24 cellular contexts compared by ENCODE assay signal in genomic region chr2:236133410-236134012, GRCh38. TPM values are rescaled to one million over a fixed set of nuclear protein-coding genes. Genes with fewer than 3 reads are reported as not detected.
"Had no signal": no experiment of that assay in that cellular context is flagged by ENCODE, and none has a peak within 500 bp of the region (broad histone marks: within the 10 kb centered on the region; RNA-seq: fewer than 3 reads in every experiment).

No MANE protein-coding gene starts in this region.

- FAIRE-seq: colon, frontal cortex, keratinocyte had no signal

- H3K9me3 Mint-ChIP-seq: activated naive CD4-positive, alpha-beta T cell treated with anti-CD3 and anti-CD28 coated beads, Interleukin-2, amount 50 U/mL, for 72 hours; activated T-helper 1 cell treated with anti-CD3 and anti-CD28 coated beads, Interleukin-12 subunit alpha, Interleukin-12 subunit beta, Interleukin-2, Interleukin-4 antibody, amounts not matched to agents 30 ng/mL and 10 ng/mL and 1 ng/mL, durations not matched to agents 14 hours and 24 hours and 36 hours; stimulated activated naive CD8-positive, alpha-beta T cell treated with anti-CD3 and anti-CD28 coated beads, Interleukin-15, Interleukin-2, amounts not matched to agents 100 ng/mL and 50 ng/mL, for 24 hours; T-helper 1 cell treated with Interleukin-12 subunit alpha and Interleukin-12 subunit beta and Interleukin-4 antibody, amounts not matched to agents 30 μg/mL and 1 μg/mL, for 36 hours had no signal

- ATAC-seq: activated naive CD4-positive, alpha-beta T cell treated with anti-CD3 and anti-CD28 coated beads, Interleukin-2, amount 50 U/mL, for 72 hours; left lobe of liver had no signal

- H3K36me3 Mint-ChIP-seq: activated naive CD4-positive, alpha-beta T cell treated with anti-CD3 and anti-CD28 coated beads, Interleukin-2, amount 50 U/mL, for 72 hours had no signal

- H3K4me3 Mint-ChIP-seq: activated T-helper 1 cell treated with anti-CD3 and anti-CD28 coated beads, Interleukin-12 subunit alpha, Interleukin-12 subunit beta, Interleukin-2, Interleukin-4 antibody, amounts not matched to agents 30 ng/mL and 10 ng/mL and 1 ng/mL, durations not matched to agents 14 hours and 24 hours and 36 hours; stimulated activated naive CD8-positive, alpha-beta T cell treated with anti-CD3 and anti-CD28 coated beads, Interleukin-15, Interleukin-2, amounts not matched to agents 100 ng/mL and 50 ng/mL, for 24 hours; T-helper 1 cell treated with Interleukin-12 subunit alpha and Interleukin-12 subunit beta and Interleukin-4 antibody, amounts not matched to agents 30 μg/mL and 1 μg/mL, for 36 hours had no signal

- H3K27me3 ChIP-seq: adrenal gland, cardiac muscle cell, dorsolateral prefrontal cortex had no signal

- H3K27me3 Mint-ChIP-seq: progenitor cell of endocrine pancreas had no signal

- H3K36me3 ChIP-seq: adrenal gland, cardiac muscle cell had no signal

- H3K4me3 ChIP-seq: adrenal gland, cardiac muscle cell, dorsolateral prefrontal cortex had no signal

- H3K27ac ChIP-seq: adrenal gland, cardiac muscle cell, dorsolateral prefrontal cortex had no signal

- H3K4me1 ChIP-seq: adrenal gland had no signal

- H3K9me3 ChIP-seq: adrenal gland had no signal

- H3K27ac Mint-ChIP-seq: activated naive CD4-positive, alpha-beta T cell treated with anti-CD3 and anti-CD28 coated beads, Interleukin-2, amount 50 U/mL, for 72 hours; activated T-helper 1 cell treated with anti-CD3 and anti-CD28 coated beads, Interleukin-12 subunit alpha, Interleukin-12 subunit beta, Interleukin-2, Interleukin-4 antibody, amounts not matched to agents 30 ng/mL and 10 ng/mL and 1 ng/mL, durations not matched to agents 14 hours and 24 hours and 36 hours; progenitor cell of endocrine pancreas; stimulated activated naive CD8-positive, alpha-beta T cell treated with anti-CD3 and anti-CD28 coated beads, Interleukin-15, Interleukin-2, amounts not matched to agents 100 ng/mL and 50 ng/mL, for 24 hours; T-helper 1 cell treated with Interleukin-12 subunit alpha and Interleukin-12 subunit beta and Interleukin-4 antibody, amounts not matched to agents 30 μg/mL and 1 μg/mL, for 36 hours had no signal

- DNase-seq: activated CD4-positive, alpha-beta T cell treated with anti-CD3 and anti-CD28 coated beads for 1 hour; activated CD4-positive, alpha-beta T cell treated with anti-CD3 and anti-CD28 coated beads, Interleukin-2, amount 50 U/mL, for 48 hours; activated gamma-delta T cell treated with Interleukin-2 at 50 U/mL for 16 hours; activated T-cell treated with anti-CD3 and anti-CD28 coated beads for 4 hours; adrenal gland; hypothalamus; midbrain; stimulated activated CD4-positive, alpha-beta T cell treated with anti-CD3 and anti-CD28 coated beads, Interleukin-12 subunit alpha, Interleukin-12 subunit beta, amount 100 ng/mL, for 4 hours; stimulated activated CD4-positive, alpha-beta T cell treated with anti-CD3 and anti-CD28 coated beads, Interleukin-1b, Interleukin-23, amount 100 ng/mL, for 48 hours; trophoblast cell had no signal

RNA-seq across cellular contexts. Expression of gene GBX2, which starts 34.7 kb away (rescaled TPM):
- total RNA-seq: activated naive CD4-positive, alpha-beta T cell treated with anti-CD3 and anti-CD28 coated beads, Interleukin-2, amount 50 U/mL, for 72 hours; activated T-helper 1 cell treated with anti-CD3 and anti-CD28 coated beads, Interleukin-12 subunit alpha, Interleukin-12 subunit beta, Interleukin-2, Interleukin-4 antibody, amounts not matched to agents 30 ng/mL and 10 ng/mL and 1 ng/mL, durations not matched to agents 14 hours and 24 hours and 36 hours; adrenal gland; left lobe of liver; myocyte; osteoblast; progenitor cell of endocrine pancreas had no signal
- polyA plus RNA-seq: adrenal gland, esophagus had no signal
